Comparison of ENCODE assay signal across 8 cellular contexts in genomic region chr2:11123856-11124759, GRCh38. TPM values are rescaled to one million over a fixed set of nuclear protein-coding genes. Genes with fewer than 3 reads are reported as not detected.
DNase-seq lines count a peak whose midpoint lies in the region; ATAC-seq, FAIRE-seq and TF ChIP-seq lines count a peak whose summit lies in the region.

No MANE protein-coding gene starts in this region.

- POLR2A ChIA-PET in A673 (lab: Charles Lee; ENCODE audit: low non-redundant PET), result no interaction called here

- H3K9me3 ChIP-seq in A673 (ENCODE audit: low read depth, low read length, poor library complexity, severe bottlenecking) (no peaks in the 10 kb centered on the region), small intestine (ENCODE audit: control insufficient read depth, low read depth) (no peaks in the 10 kb centered on the region)

- peak; percentile 92 for TF ChIP-seq CTCF in A673 (conservative IDR thresholded peaks at IDR 0.05; ENCODE audit: low read depth, low read length)

- H3K4me3 ChIP-seq in A673 (ENCODE audit: low read depth, low read length, poor library complexity, severe bottlenecking) (no peak overlapping the region), small intestine (ENCODE audit: low read depth in 1 of 2, low read length in 2 of 2) (no peak overlapping the region)

- intact Hi-C loops in A673 (cut with micrococcal nuclease; ENCODE audit: unreplicated experiment), result loop anchor here (1.0 to 10.0 kb wide), 2 partner anchors 209 to 292 kb away; partner anchors contain the start of gene KCNF1
- intact Hi-C loops in left cardiac atrium (cut with DNase I), result loop anchor here (2.0 to 10.0 kb wide), 2 partner anchors 209 to 291 kb away; partner anchors contain the start of gene KCNF1 (in 1 of the 2)

- DNase-seq in A673 (ENCODE audit: low spot score), result peak; percentile 63
- DNase-seq in NCI-H1105 (lab: John Stamatoyannopoulos, UW), result peak; percentile 52
- DNase-seq in SK-N-DZ (ENCODE audit: low spot score), result peak; percentile 41
- DNase-seq in activated naive CD4-positive, alpha-beta T cell treated with anti-CD3 and anti-CD28 coated beads, Interleukin-2, amount 50 U/mL, for 72 hours (ENCODE audit: low spot score in 2 of 2), result peak in 1 of 2 donors; percentile 81
- DNase-seq in left cardiac atrium, result peak; percentile 56
- peak; percentile 53 for DNase-seq in small intestine

- no TSS peak for BruUV-seq in A673 (replicated peaks; lab: Mats Ljungman, UMichigan)

- H3K36me3 ChIP-seq in A673 (ENCODE audit: insufficient read depth, low read length, poor library complexity, severe bottlenecking), result no peaks in the 10 kb centered on the region
- no peaks in the 10 kb centered on the region for H3K36me3 ChIP-seq in small intestine (ENCODE audit: control insufficient read depth in 2 of 2, insufficient read depth in 2 of 2, low read length in 2 of 2)

- no peak overlapping the region for H3K27ac Mint-ChIP-seq in activated naive CD4-positive, alpha-beta T cell treated with anti-CD3 and anti-CD28 coated beads, Interleukin-2, amount 50 U/mL, for 72 hours

- H3K27ac ChIP-seq in A673 (ENCODE audit: low read depth, low read length, poor library complexity, severe bottlenecking) (no peak overlapping the region), small intestine (ENCODE audit: low read depth in 1 of 2, low read length in 1 of 2) (no peak overlapping the region)

- H3K27me3 ChIP-seq in A673 (replicated peaks; ENCODE audit: insufficient read depth, low read depth, low read length, poor library complexity) (no peaks in the 10 kb centered on the region), small intestine (ENCODE audit: control insufficient read depth in 2 of 2, insufficient read depth in 2 of 2, low read length in 2 of 2) (no peaks in the 10 kb centered on the region)

- FAIRE-seq in small intestine (lab: Jason Lieb, UNC), result no peak

- H3K36me3 Mint-ChIP-seq in activated naive CD4-positive, alpha-beta T cell treated with anti-CD3 and anti-CD28 coated beads, Interleukin-2, amount 50 U/mL, for 72 hours, result no peaks in the 10 kb centered on the region

- peak; percentile 66 for ATAC-seq in GM18868 (IDR thresholded peaks at IDR 0.05; ENCODE audit: unreplicated experiment)
- peak; percentile 39 to 83 for ATAC-seq in activated naive CD4-positive, alpha-beta T cell treated with anti-CD3 and anti-CD28 coated beads, Interleukin-2, amount 50 U/mL, for 72 hours
- ATAC-seq in left cardiac atrium, result peak; percentile 53 to 58
- ATAC-seq in GM21529 (IDR thresholded peaks at IDR 0.05; ENCODE audit: unreplicated experiment), result no peak

- CTCF ChIA-PET in A673 (lab: Charles Lee), result interaction anchor here (1.2 to 4.2 kb wide), 4 partner anchors 10 to 292 kb away, joined by 5 to 35 read pairs (median 14); partner anchors contain the start of gene KCNF1

- H3K4me1 ChIP-seq in A673 (ENCODE audit: insufficient read depth, low read length, poor library complexity, severe bottlenecking) (no peaks in the 10 kb centered on the region), small intestine (ENCODE audit: control insufficient read depth in 2 of 2, insufficient read depth in 1 of 2, low read depth in 1 of 2, low read length in 1 of 2) (no peaks in the 10 kb centered on the region)

- H3K9me3 Mint-ChIP-seq in activated naive CD4-positive, alpha-beta T cell treated with anti-CD3 and anti-CD28 coated beads, Interleukin-2, amount 50 U/mL, for 72 hours, result no peaks in the 10 kb centered on the region

- 53 to 62% (median 59%) methylated on average over 38 to 41 of the region's 41 CpGs for WGBS in small intestine, 3 donors

RNA-seq across cellular contexts. Expression of gene SLC66A3, which starts 31.2 kb away (rescaled TPM):
- total RNA-seq in A673 (2021), result 2.7 and 4.2 TPM in 2 replicates
- polyA plus RNA-seq in SK-N-DZ (2014; cell fraction: cytosol; rRNA removed), result 8.2 and 10.1 TPM in 2 replicates
- 8.7 and 8.8 TPM in 2 replicates for polyA plus RNA-seq in SK-N-DZ (2014; cell fraction: nucleus; rRNA removed)
- 10 to 100 TPM in 1 of 2 donors, 1 to 10 TPM in 1; 6.9 to 12.3 TPM for total RNA-seq in activated naive CD4-positive, alpha-beta T cell treated with anti-CD3 and anti-CD28 coated beads, Interleukin-2, amount 50 U/mL, for 72 hours
- 10 to 100 TPM; 11.0 to 14.3 TPM for total RNA-seq in left cardiac atrium
- polyA plus RNA-seq in small intestine, result 10 to 100 TPM in 2 of 3 donors, 1 to 10 TPM in 1; 2.5 to 14.1 (median 12.9) TPM
